2 cellular contexts compared by ENCODE assay signal in genomic region chr11:61587951-61588695, GRCh38.
TF ChIP-seq lines count a peak whose summit lies in the region.

No MANE protein-coding gene starts in this region.

TF ChIP-seq in HEK293, 187 proteins besides CTCF, POLR2A, EP300 and RAD21 (continued from another document):
- TF ChIP-seq, protein P1, sequence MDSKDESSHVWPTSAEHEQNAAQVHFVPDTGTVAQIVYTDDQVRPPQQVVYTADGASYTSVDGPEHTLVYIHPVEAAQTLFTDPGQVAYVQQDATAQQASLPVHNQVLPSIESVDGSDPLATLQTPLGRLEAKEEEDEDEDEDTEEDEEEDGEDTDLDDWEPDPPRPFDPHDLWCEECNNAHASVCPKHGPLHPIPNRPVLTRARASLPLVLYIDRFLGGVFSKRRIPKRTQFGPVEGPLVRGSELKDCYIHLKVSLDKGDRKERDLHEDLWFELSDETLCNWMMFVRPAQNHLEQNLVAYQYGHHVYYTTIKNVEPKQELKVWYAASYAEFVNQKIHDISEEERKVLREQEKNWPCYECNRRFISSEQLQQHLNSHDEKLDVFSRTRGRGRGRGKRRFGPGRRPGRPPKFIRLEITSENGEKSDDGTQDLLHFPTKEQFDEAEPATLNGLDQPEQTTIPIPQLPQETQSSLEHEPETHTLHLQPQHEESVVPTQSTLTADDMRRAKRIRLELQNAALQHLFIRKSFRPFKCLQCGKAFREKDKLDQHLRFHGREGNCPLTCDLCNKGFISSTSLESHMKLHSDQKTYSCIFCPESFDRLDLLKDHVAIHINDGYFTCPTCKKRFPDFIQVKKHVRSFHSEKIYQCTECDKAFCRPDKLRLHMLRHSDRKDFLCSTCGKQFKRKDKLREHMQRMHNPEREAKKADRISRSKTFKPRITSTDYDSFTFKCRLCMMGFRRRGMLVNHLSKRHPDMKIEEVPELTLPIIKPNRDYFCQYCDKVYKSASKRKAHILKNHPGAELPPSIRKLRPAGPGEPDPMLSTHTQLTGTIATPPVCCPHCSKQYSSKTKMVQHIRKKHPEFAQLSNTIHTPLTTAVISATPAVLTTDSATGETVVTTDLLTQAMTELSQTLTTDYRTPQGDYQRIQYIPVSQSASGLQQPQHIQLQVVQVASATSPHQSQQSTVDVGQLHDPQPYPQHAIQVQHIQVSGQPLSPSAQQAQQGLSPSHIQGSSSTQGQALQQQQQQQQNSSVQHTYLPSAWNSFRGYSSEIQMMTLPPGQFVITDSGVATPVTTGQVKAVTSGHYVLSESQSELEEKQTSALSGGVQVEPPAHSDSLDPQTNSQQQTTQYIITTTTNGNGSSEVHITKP (tag by site-specific recombination; IDR thresholded peaks at IDR 0.05), result peak; percentile 89
- TF ChIP-seq ZNF155 (tag by site-specific recombination; IDR thresholded peaks at IDR 0.05), result no peak
- TF ChIP-seq ZNF624 (tag by site-specific recombination; IDR thresholded peaks at IDR 0.05), result no peak
- TF ChIP-seq ZBTB17 (tag by site-specific recombination; IDR thresholded peaks at IDR 0.05), result peak; percentile 57
TF ChIP-seq in HEK293: peak in this region for 6.

TF ChIP-seq in GM12878, 131 proteins besides CTCF, POLR2A, EP300 and RAD21 (continued from another document):
- TF ChIP-seq, protein P2, sequence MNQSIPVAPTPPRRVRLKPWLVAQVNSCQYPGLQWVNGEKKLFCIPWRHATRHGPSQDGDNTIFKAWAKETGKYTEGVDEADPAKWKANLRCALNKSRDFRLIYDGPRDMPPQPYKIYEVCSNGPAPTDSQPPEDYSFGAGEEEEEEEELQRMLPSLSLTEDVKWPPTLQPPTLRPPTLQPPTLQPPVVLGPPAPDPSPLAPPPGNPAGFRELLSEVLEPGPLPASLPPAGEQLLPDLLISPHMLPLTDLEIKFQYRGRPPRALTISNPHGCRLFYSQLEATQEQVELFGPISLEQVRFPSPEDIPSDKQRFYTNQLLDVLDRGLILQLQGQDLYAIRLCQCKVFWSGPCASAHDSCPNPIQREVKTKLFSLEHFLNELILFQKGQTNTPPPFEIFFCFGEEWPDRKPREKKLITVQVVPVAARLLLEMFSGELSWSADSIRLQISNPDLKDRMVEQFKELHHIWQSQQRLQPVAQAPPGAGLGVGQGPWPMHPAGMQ (IDR thresholded peaks at IDR 0.05; ENCODE audit: borderline replicate concordance), result no peak
- no peak for TF ChIP-seq SREBF1 (IDR thresholded peaks at IDR 0.05; ENCODE audit: low read length)
- TF ChIP-seq, protein P3, sequence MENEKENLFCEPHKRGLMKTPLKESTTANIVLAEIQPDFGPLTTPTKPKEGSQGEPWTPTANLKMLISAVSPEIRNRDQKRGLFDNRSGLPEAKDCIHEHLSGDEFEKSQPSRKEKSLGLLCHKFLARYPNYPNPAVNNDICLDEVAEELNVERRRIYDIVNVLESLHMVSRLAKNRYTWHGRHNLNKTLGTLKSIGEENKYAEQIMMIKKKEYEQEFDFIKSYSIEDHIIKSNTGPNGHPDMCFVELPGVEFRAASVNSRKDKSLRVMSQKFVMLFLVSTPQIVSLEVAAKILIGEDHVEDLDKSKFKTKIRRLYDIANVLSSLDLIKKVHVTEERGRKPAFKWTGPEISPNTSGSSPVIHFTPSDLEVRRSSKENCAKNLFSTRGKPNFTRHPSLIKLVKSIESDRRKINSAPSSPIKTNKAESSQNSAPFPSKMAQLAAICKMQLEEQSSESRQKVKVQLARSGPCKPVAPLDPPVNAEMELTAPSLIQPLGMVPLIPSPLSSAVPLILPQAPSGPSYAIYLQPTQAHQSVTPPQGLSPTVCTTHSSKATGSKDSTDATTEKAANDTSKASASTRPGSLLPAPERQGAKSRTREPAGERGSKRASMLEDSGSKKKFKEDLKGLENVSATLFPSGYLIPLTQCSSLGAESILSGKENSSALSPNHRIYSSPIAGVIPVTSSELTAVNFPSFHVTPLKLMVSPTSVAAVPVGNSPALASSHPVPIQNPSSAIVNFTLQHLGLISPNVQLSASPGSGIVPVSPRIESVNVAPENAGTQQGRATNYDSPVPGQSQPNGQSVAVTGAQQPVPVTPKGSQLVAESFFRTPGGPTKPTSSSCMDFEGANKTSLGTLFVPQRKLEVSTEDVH (IDR thresholded peaks at IDR 0.05; ENCODE audit: low read depth, partially characterized antibody), result no peak
- no peak for TF ChIP-seq MLLT1 (IDR thresholded peaks at IDR 0.05)
- TF ChIP-seq CEBPB (IDR thresholded peaks at IDR 0.05; ENCODE audit: borderline replicate concordance in 1 of 2, low read depth in 2 of 2, low read length in 2 of 2), result no peak
- TF ChIP-seq ZBTB11 (CRISPR knock-in tag; IDR thresholded peaks at IDR 0.05), result no peak
- no peak for TF ChIP-seq CREB1 (IDR thresholded peaks at IDR 0.05; ENCODE audit: low read depth)
- no peak for TF ChIP-seq GABPA (IDR thresholded peaks at IDR 0.05; ENCODE audit: low read depth)
- no peak for TF ChIP-seq CBX5 (IDR thresholded peaks at IDR 0.05; ENCODE audit: low read depth)
- TF ChIP-seq GATAD2B (conservative IDR thresholded peaks at IDR 0.05; ENCODE audit: low read depth), result no peak
- TF ChIP-seq, protein P4, sequence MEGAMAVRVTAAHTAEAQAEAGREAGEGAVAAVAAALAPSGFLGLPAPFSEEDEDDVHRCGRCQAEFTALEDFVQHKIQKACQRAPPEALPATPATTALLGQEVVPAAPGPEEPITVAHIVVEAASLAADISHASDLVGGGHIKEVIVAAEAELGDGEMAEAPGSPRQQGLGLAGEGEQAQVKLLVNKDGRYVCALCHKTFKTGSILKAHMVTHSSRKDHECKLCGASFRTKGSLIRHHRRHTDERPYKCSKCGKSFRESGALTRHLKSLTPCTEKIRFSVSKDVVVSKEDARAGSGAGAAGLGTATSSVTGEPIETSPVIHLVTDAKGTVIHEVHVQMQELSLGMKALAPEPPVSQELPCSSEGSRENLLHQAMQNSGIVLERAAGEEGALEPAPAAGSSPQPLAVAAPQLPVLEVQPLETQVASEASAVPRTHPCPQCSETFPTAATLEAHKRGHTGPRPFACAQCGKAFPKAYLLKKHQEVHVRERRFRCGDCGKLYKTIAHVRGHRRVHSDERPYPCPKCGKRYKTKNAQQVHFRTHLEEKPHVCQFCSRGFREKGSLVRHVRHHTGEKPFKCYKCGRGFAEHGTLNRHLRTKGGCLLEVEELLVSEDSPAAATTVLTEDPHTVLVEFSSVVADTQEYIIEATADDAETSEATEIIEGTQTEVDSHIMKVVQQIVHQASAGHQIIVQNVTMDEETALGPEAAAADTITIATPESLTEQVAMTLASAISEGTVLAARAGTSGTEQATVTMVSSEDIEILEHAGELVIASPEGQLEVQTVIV (IDR thresholded peaks at IDR 0.05; ENCODE audit: borderline replicate concordance, partially characterized antibody), result no peak
- no peak for TF ChIP-seq TAF1 (IDR thresholded peaks at IDR 0.05; ENCODE audit: borderline replicate concordance, low read depth, low read length)
